In the genomic region with DNA sequence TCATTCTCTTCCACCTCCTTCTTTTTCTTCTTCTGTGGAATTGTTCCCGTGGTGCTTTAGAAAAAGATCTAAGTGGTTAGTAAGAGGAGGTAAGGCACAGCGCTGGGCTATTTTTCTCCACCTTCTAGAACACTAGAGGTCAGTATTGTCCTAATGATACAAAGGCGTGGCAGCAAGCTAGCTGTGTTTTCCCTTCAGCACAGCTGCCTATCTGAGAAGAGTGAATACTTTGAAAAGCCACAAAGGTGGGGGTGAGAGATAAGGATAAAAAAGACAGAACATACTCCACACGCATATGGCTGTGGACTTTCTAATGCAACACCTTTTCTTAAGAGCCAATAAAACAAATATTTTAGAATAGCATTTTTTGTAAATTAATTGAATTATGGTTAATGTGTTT, we compare ENCODE assay signal across 8 cellular contexts. TPM values are rescaled to one million over a fixed set of nuclear protein-coding genes. Genes with fewer than 3 reads are reported as not detected.
DNase-seq lines count a peak whose midpoint lies in the region; ATAC-seq and TF ChIP-seq lines count a peak whose summit lies in the region.

No MANE protein-coding gene starts in this region.

- TF ChIP-seq POLR2A in thyroid gland (IDR thresholded peaks at IDR 0.05), result no peak

- 0 to 1% methylated on average over 4 of the region's 4 CpGs for WGBS in thyroid gland, 2 donors

- DNase-seq in AG09309 (ENCODE audit: low read depth) (no peak), NCI-H2171 (lab: John Stamatoyannopoulos, UW) (peak; percentile 86), hepatic stellate cell (ENCODE audit: low spot score) (peak; percentile 32), thyroid gland (peak; percentile 3)
- no peak for DNase-seq in activated CD4-positive, alpha-beta T cell treated with anti-CD3 and anti-CD28 coated beads, Interleukin-2, amount 50 U/mL, for 48 hours

- H3K27ac ChIP-seq in VCaP, result no peak overlapping the region
- H3K27ac ChIP-seq in thyroid gland, result no peak overlapping the region

- no peaks in the 10 kb centered on the region for H3K36me3 ChIP-seq in thyroid gland

- ATAC-seq in GM18873 (IDR thresholded peaks at IDR 0.05; ENCODE audit: low FRiP score, unreplicated experiment), result peak; percentile 77
- ATAC-seq in HG03196 (IDR thresholded peaks at IDR 0.05; ENCODE audit: unreplicated experiment), result peak; percentile 74

- intact Hi-C loops in thyroid gland (cut with DNase I), result no loop called here

- TF ChIP-seq CTCF in AG09309 (IDR thresholded peaks at IDR 0.05; ENCODE audit: control insufficient read depth, insufficient read depth, low read depth, low read length, missing control alignments), result peak; percentile 51
- peak; percentile 80 for TF ChIP-seq CTCF in VCaP (conservative IDR thresholded peaks at IDR 0.05)
- peak in 4 of 6 experiments; percentile 8 to 50 (median 34) for TF ChIP-seq CTCF in thyroid gland (IDR thresholded peaks at IDR 0.05)

- H3K9me3 ChIP-seq in thyroid gland, result no peaks in the 10 kb centered on the region

- no peak overlapping the region for H3K4me3 ChIP-seq in AG09309 (ENCODE audit: control insufficient read depth, low read depth, low read length)
- H3K4me3 ChIP-seq in thyroid gland (replicated peaks in 1 of 3), result no peak overlapping the region

- H3K27me3 ChIP-seq in thyroid gland, result peaks cover 3% of the 10 kb centered on the region

- no peaks in the 10 kb centered on the region for H3K4me1 ChIP-seq in thyroid gland

RNA-seq across cellular contexts. Expression of a gene that starts 2.1 kb away (rescaled TPM):
- total RNA-seq in thyroid gland, result not detected

Comparison
In these comparisons a context has a peak if more than half of its experiments do, and no peak if none do; other contexts are left out.
1. DNase-seq: peak in NCI-H2171 (single experiment), hepatic stellate cell (single experiment) and thyroid gland (2 of 2); none in AG09309 (single experiment) and activated CD4-positive, alpha-beta T cell treated with anti-CD3 and anti-CD28 coated beads, Interleukin-2, amount 50 U/mL, for 48 hours (0 of 2).
2. Peak in every context shown above with its lines, with median percentiles within 50 percentile points of each other: CTCF ChIP-seq.